1 cellular context compared by ENCODE assay signal in genomic region chr1:100265931-100266830, GRCh38.
TF ChIP-seq lines count a peak whose summit lies in the region.

TSS of gene RTCA (plus strand) at chr1:100266216. CDS start at chr1:100266376, 160 bp downstream.

TF ChIP-seq in HepG2, 621 proteins besides CTCF, POLR2A, EP300 and RAD21 (continued from another document and continues in another):
- TF ChIP-seq HMGXB3 (CRISPR knock-in tag; IDR thresholded peaks at IDR 0.05; ENCODE audit: borderline replicate concordance) (peak; percentile 85), ZBTB21 (CRISPR knock-in tag; IDR thresholded peaks at IDR 0.05) (no peak), EHMT2 (IDR thresholded peaks at IDR 0.05; ENCODE audit: borderline replicate concordance, low read depth, low read length) (no peak), ZNF207 (IDR thresholded peaks at IDR 0.05; ENCODE audit: borderline replicate concordance) (no peak), ZNF225 (CRISPR knock-in tag; IDR thresholded peaks at IDR 0.05) (no peak), PAWR (CRISPR knock-in tag; IDR thresholded peaks at IDR 0.05; ENCODE audit: borderline replicate concordance) (no peak), ZBTB2 (CRISPR knock-in tag; IDR thresholded peaks at IDR 0.05; ENCODE audit: low read depth) (no peak), RFX3 (CRISPR knock-in tag; IDR thresholded peaks at IDR 0.05) (no peak), CBX1 (IDR thresholded peaks at IDR 0.05; ENCODE audit: low read depth) (no peak), NR2F1 (CRISPR knock-in tag; IDR thresholded peaks at IDR 0.05) (no peak), THAP11 (CRISPR knock-in tag; IDR thresholded peaks at IDR 0.05) (peak; percentile 72), GZF1 (CRISPR knock-in tag; IDR thresholded peaks at IDR 0.05) (no peak), CERS6 (CRISPR knock-in tag; IDR thresholded peaks at IDR 0.05) (no peak), PHF5A (CRISPR knock-in tag; IDR thresholded peaks at IDR 0.05; ENCODE audit: low read depth, unreplicated experiment) (no peak), FOXP4 (CRISPR knock-in tag; IDR thresholded peaks at IDR 0.05) (no peak), ZNF383 (CRISPR knock-in tag; IDR thresholded peaks at IDR 0.05; ENCODE audit: borderline replicate concordance) (no peak), ATF7-NPFF (CRISPR knock-in tag; IDR thresholded peaks at IDR 0.05; ENCODE audit: low read depth) (no peak), KMT2B (CRISPR knock-in tag; IDR thresholded peaks at IDR 0.05) (peak; percentile 78), ELF4 (CRISPR knock-in tag; IDR thresholded peaks at IDR 0.05; ENCODE audit: borderline replicate concordance) (no peak), HDAC6 (IDR thresholded peaks at IDR 0.05; ENCODE audit: low read depth, low read length) (no peak), FIP1L1 (IDR thresholded peaks at IDR 0.05; ENCODE audit: borderline replicate concordance, insufficient read depth, low read depth, low read length) (no peak), PAX8 (CRISPR knock-in tag; IDR thresholded peaks at IDR 0.05; ENCODE audit: borderline replicate concordance) (no peak), NFYB (CRISPR knock-in tag; IDR thresholded peaks at IDR 0.05) (0 out of 2 replicates have a peak, but pooled peaks have one; percentile 32), ZNF556 (CRISPR knock-in tag; IDR thresholded peaks at IDR 0.05; ENCODE audit: borderline replicate concordance) (no peak), ZMYM4 (CRISPR knock-in tag; IDR thresholded peaks at IDR 0.05) (peak; percentile 93), TBX2 (CRISPR knock-in tag; IDR thresholded peaks at IDR 0.05; ENCODE audit: borderline replicate concordance) (no peak; the same call in 1 of the 2 replicates), ZBTB8A (CRISPR knock-in tag; IDR thresholded peaks at IDR 0.05; ENCODE audit: borderline replicate concordance, low read depth) (no peak), MAFG (CRISPR knock-in tag; IDR thresholded peaks at IDR 0.05) (no peak; the same call in 1 of the 2 replicates), SOX6 (IDR thresholded peaks at IDR 0.05) (no peak), SOX6 (CRISPR knock-in tag; IDR thresholded peaks at IDR 0.05) (peak; percentile 31; the same call in 1 of the 2 replicates), MAZ (IDR thresholded peaks at IDR 0.05; ENCODE audit: borderline replicate concordance, low read depth, low read length) (no peak), MAZ (CRISPR knock-in tag; IDR thresholded peaks at IDR 0.05; ENCODE audit: low read depth) (no peak), ZNF558 (CRISPR knock-in tag; IDR thresholded peaks at IDR 0.05; ENCODE audit: borderline replicate concordance) (peak; percentile 55; the same call in 1 of the 2 replicates), SRSF4 (IDR thresholded peaks at IDR 0.05; ENCODE audit: low read depth, low read length, poor library complexity, severe bottlenecking) (no peak), SMAD9 (CRISPR knock-in tag; IDR thresholded peaks at IDR 0.05) (no peak), HDAC1 (CRISPR knock-in tag; IDR thresholded peaks at IDR 0.05) (peak; percentile 80), ZNF512 (CRISPR knock-in tag; IDR thresholded peaks at IDR 0.05) (no peak)
- TF ChIP-seq, protein P1, sequence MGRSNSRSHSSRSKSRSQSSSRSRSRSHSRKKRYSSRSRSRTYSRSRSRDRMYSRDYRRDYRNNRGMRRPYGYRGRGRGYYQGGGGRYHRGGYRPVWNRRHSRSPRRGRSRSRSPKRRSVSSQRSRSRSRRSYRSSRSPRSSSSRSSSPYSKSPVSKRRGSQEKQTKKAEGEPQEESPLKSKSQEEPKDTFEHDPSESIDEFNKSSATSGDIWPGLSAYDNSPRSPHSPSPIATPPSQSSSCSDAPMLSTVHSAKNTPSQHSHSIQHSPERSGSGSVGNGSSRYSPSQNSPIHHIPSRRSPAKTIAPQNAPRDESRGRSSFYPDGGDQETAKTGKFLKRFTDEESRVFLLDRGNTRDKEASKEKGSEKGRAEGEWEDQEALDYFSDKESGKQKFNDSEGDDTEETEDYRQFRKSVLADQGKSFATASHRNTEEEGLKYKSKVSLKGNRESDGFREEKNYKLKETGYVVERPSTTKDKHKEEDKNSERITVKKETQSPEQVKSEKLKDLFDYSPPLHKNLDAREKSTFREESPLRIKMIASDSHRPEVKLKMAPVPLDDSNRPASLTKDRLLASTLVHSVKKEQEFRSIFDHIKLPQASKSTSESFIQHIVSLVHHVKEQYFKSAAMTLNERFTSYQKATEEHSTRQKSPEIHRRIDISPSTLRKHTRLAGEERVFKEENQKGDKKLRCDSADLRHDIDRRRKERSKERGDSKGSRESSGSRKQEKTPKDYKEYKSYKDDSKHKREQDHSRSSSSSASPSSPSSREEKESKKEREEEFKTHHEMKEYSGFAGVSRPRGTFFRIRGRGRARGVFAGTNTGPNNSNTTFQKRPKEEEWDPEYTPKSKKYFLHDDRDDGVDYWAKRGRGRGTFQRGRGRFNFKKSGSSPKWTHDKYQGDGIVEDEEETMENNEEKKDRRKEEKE (IDR thresholded peaks at IDR 0.05): no peak
- TF ChIP-seq, protein P2, sequence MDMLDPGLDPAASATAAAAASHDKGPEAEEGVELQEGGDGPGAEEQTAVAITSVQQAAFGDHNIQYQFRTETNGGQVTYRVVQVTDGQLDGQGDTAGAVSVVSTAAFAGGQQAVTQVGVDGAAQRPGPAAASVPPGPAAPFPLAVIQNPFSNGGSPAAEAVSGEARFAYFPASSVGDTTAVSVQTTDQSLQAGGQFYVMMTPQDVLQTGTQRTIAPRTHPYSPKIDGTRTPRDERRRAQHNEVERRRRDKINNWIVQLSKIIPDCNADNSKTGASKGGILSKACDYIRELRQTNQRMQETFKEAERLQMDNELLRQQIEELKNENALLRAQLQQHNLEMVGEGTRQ (IDR thresholded peaks at IDR 0.05; ENCODE audit: low read depth, low read length): no peak
- TF ChIP-seq, protein P2 (CRISPR knock-in tag; IDR thresholded peaks at IDR 0.05; ENCODE audit: borderline replicate concordance): no peak
- TF ChIP-seq, protein P3, sequence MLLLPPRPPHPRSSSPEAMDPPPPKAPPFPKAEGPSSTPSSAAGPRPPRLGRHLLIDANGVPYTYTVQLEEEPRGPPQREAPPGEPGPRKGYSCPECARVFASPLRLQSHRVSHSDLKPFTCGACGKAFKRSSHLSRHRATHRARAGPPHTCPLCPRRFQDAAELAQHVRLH (CRISPR knock-in tag; IDR thresholded peaks at IDR 0.05; ENCODE audit: borderline replicate concordance, low read depth): no peak
- TF ChIP-seq, protein P4, sequence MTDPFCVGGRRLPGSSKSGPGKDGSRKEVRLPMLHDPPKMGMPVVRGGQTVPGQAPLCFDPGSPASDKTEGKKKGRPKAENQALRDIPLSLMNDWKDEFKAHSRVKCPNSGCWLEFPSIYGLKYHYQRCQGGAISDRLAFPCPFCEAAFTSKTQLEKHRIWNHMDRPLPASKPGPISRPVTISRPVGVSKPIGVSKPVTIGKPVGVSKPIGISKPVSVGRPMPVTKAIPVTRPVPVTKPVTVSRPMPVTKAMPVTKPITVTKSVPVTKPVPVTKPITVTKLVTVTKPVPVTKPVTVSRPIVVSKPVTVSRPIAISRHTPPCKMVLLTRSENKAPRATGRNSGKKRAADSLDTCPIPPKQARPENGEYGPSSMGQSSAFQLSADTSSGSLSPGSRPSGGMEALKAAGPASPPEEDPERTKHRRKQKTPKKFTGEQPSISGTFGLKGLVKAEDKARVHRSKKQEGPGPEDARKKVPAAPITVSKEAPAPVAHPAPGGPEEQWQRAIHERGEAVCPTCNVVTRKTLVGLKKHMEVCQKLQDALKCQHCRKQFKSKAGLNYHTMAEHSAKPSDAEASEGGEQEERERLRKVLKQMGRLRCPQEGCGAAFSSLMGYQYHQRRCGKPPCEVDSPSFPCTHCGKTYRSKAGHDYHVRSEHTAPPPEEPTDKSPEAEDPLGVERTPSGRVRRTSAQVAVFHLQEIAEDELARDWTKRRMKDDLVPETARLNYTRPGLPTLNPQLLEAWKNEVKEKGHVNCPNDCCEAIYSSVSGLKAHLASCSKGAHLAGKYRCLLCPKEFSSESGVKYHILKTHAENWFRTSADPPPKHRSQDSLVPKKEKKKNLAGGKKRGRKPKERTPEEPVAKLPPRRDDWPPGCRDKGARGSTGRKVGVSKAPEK (CRISPR knock-in tag; IDR thresholded peaks at IDR 0.05; ENCODE audit: borderline replicate concordance): no peak
- TF ChIP-seq, protein P5, sequence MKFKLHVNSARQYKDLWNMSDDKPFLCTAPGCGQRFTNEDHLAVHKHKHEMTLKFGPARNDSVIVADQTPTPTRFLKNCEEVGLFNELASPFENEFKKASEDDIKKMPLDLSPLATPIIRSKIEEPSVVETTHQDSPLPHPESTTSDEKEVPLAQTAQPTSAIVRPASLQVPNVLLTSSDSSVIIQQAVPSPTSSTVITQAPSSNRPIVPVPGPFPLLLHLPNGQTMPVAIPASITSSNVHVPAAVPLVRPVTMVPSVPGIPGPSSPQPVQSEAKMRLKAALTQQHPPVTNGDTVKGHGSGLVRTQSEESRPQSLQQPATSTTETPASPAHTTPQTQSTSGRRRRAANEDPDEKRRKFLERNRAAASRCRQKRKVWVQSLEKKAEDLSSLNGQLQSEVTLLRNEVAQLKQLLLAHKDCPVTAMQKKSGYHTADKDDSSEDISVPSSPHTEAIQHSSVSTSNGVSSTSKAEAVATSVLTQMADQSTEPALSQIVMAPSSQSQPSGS (CRISPR knock-in tag; IDR thresholded peaks at IDR 0.05): 0 out of 2 replicates have a peak, but pooled peaks have one; percentile 56
